ENCODE assay signal across 12 cellular contexts in the genomic region with DNA sequence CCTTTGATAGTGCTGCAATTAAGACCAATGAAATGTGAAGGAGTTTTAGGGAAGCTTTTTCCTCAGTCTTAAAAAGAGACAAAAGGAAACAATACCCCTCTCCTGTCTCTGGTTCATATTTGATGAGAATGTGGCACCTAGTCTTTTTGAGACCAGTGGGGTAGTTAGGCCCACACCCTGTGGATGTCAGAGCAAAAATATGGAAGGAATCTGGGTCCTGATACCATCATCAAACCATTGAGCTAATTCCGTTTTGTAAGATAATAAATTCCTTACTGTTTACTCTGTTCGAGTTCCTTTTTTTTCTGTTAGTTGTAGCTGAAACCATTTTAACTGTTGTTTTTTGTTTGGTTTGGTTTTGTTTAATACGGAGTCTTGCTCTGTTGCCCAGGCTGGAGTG. TPM values are rescaled to one million over a fixed set of nuclear protein-coding genes. Genes with fewer than 3 reads are reported as not detected.
DNase-seq lines count a peak whose midpoint lies in the region; ATAC-seq and TF ChIP-seq lines count a peak whose summit lies in the region.
"Had no signal": no experiment of that assay in that cellular context is flagged by ENCODE, and none has a peak within 500 bp of the region (broad histone marks: within the 10 kb centered on the region; RNA-seq: fewer than 3 reads in every experiment).

No MANE protein-coding gene starts in this region.

- in situ Hi-C loops in brain microvascular endothelial cell (cut with HindIII; ENCODE audit: low pct_ligation_motif_present, low sequenced_read_pairs), result no loop called here

- TF ChIP-seq CTCF in brain microvascular endothelial cell (IDR thresholded peaks at IDR 0.05; ENCODE audit: low read depth, low read length, missing control alignments) (no peak), osteoblast (IDR thresholded peaks at IDR 0.05; ENCODE audit: extremely low read depth, low read depth, low read length) (no peak), vagina (IDR thresholded peaks at IDR 0.05) (no peak)

- H3K27ac ChIP-seq in Karpas-422 (ENCODE audit: low read length), result peak overlapping the region; percentile 99
- H3K27ac ChIP-seq in brain microvascular endothelial cell, result peak overlapping the region; percentile 7
- peak overlapping the region; percentile 69 for H3K27ac ChIP-seq in osteoblast (ENCODE audit: low read depth, low read length)
- no peak overlapping the region for H3K27ac ChIP-seq in vagina
- H3K27ac ChIP-seq: 22Rv1, testis had no signal

- H3K27ac Mint-ChIP-seq in T-helper 2 cell treated with Interferon-gamma antibody and Interleukin-4, amounts not matched to agents 5 μg/mL and 100 μg/mL, for 36 hours, result peak overlapping the region; percentile 22

- no peaks in the 10 kb centered on the region for H3K27me3 Mint-ChIP-seq in T-helper 2 cell treated with Interferon-gamma antibody and Interleukin-4, amounts not matched to agents 5 μg/mL and 100 μg/mL, for 36 hours (ENCODE audit: low read depth)

- peaks cover 60% of the 10 kb centered on the region for H3K79me2 ChIP-seq in Karpas-422 (ENCODE audit: low read length)
- H3K79me2 ChIP-seq in osteoblast (ENCODE audit: insufficient read depth, low read length), result no peaks in the 10 kb centered on the region

- no peak for ATAC-seq in Right ventricle myocardium inferior
- ATAC-seq: heart left ventricle had no signal

- no peak for DNase-seq in T-helper 2 cell treated with Interferon-gamma antibody and Interleukin-4, amounts not matched to agents 5 μg/mL and 100 μg/mL, for 36 hours (ENCODE audit: low spot score)
- DNase-seq in T-helper 2 cell, result no peak
- no peak for DNase-seq in Karpas-422
- peak; percentile 48 for DNase-seq in brain microvascular endothelial cell
- DNase-seq in osteoblast (ENCODE audit: insufficient read length, low spot score, missing footprints), result peak; percentile 48
- no peak for DNase-seq in COLO668 (lab: John Stamatoyannopoulos, UW; ENCODE audit: unreplicated experiment)
- no peak for DNase-seq in vagina (ENCODE audit: extremely low spot score in 2 of 2)
- DNase-seq in Right ventricle myocardium inferior (ENCODE audit: missing footprints), result no peak
- DNase-seq: heart left ventricle, SHP77 treated with DMSO at 0.1 percent for 48 hours, testis had no signal

- no peak for TF ChIP-seq POLR2A in vagina (IDR thresholded peaks at IDR 0.05)

- H3K4me3 ChIP-seq in Karpas-422 (ENCODE audit: low read length), result no peak overlapping the region
- no peak overlapping the region for H3K4me3 ChIP-seq in brain microvascular endothelial cell (ENCODE audit: low read depth, low read length)
- H3K4me3 ChIP-seq in osteoblast (ENCODE audit: insufficient read depth, low read length), result no peak overlapping the region
- H3K4me3 ChIP-seq in vagina, result no peak overlapping the region
- H3K4me3 ChIP-seq: heart left ventricle, testis had no signal

- peaks cover 47% of the 10 kb centered on the region for H3K36me3 ChIP-seq in Karpas-422 (ENCODE audit: insufficient read depth, low read length)
- no peaks in the 10 kb centered on the region for H3K36me3 ChIP-seq in brain microvascular endothelial cell (replicated peaks)
- no peaks in the 10 kb centered on the region for H3K36me3 ChIP-seq in osteoblast (ENCODE audit: insufficient read depth, low read length)
- no peaks in the 10 kb centered on the region for H3K36me3 ChIP-seq in vagina
- H3K36me3 ChIP-seq: heart left ventricle had no signal

- H3K9ac ChIP-seq in Karpas-422 (ENCODE audit: low read length), result peak overlapping the region; percentile 48; the same call in 1 of the 2 replicates

- no peaks in the 10 kb centered on the region for H3K9me3 Mint-ChIP-seq in T-helper 2 cell treated with Interferon-gamma antibody and Interleukin-4, amounts not matched to agents 5 μg/mL and 100 μg/mL, for 36 hours

- peaks cover 82% of the 10 kb centered on the region for H3K4me1 Mint-ChIP-seq in T-helper 2 cell treated with Interferon-gamma antibody and Interleukin-4, amounts not matched to agents 5 μg/mL and 100 μg/mL, for 36 hours (ENCODE audit: low read depth)

- H3K27me3 ChIP-seq in Karpas-422 (ENCODE audit: low read length), result no peaks in the 10 kb centered on the region
- H3K27me3 ChIP-seq in brain microvascular endothelial cell (replicated peaks), result no peaks in the 10 kb centered on the region
- H3K27me3 ChIP-seq in osteoblast (ENCODE audit: insufficient read depth, low read length), result no peaks in the 10 kb centered on the region
- H3K27me3 ChIP-seq in vagina, result no peaks in the 10 kb centered on the region
- H3K27me3 ChIP-seq: heart left ventricle, testis had no signal

- H4K20me1 ChIP-seq in Karpas-422 (ENCODE audit: insufficient read depth, low read depth, low read length), result no peaks in the 10 kb centered on the region
- H4K20me1 ChIP-seq in osteoblast (ENCODE audit: insufficient read depth, low read length), result no peaks in the 10 kb centered on the region

- H3K9me2 ChIP-seq in Karpas-422 (replicated peaks; ENCODE audit: insufficient read depth, low read length), result no peaks in the 10 kb centered on the region

- peak overlapping the region; percentile 71 for H3K4me2 ChIP-seq in Karpas-422 (ENCODE audit: low read depth, low read length, poor library complexity, severe bottlenecking)
- no peak overlapping the region for H3K4me2 ChIP-seq in osteoblast (ENCODE audit: insufficient read depth, low read length)

- no peaks in the 10 kb centered on the region for H3K9me3 ChIP-seq in Karpas-422 (ENCODE audit: low read length)
- no peaks in the 10 kb centered on the region for H3K9me3 ChIP-seq in osteoblast (ENCODE audit: low read depth, low read length)
- no peaks in the 10 kb centered on the region for H3K9me3 ChIP-seq in vagina
- H3K9me3 ChIP-seq: heart left ventricle, testis had no signal

- H3K4me1 ChIP-seq in Karpas-422 (ENCODE audit: low read length), result peaks cover 100% of the 10 kb centered on the region
- H3K4me1 ChIP-seq in osteoblast (ENCODE audit: insufficient read depth, low read length), result peaks cover 50% of the 10 kb centered on the region
- no peaks in the 10 kb centered on the region for H3K4me1 ChIP-seq in vagina
- H3K4me1 ChIP-seq: testis had no signal

- H2AFZ ChIP-seq in Karpas-422 (ENCODE audit: low read length) (no peak overlapping the region), osteoblast (ENCODE audit: low read length) (peak overlapping the region; percentile 32)

- intact Hi-C loops in vagina (cut with DNase I), result no loop called here
- intact Hi-C loops in Right ventricle myocardium inferior (cut with DNase I), result no loop called here

- H3K4me3 Mint-ChIP-seq in T-helper 2 cell treated with Interferon-gamma antibody and Interleukin-4, amounts not matched to agents 5 μg/mL and 100 μg/mL, for 36 hours, result peak overlapping the region; percentile 61

- peaks cover 65% of the 10 kb centered on the region for H3K36me3 Mint-ChIP-seq in T-helper 2 cell treated with Interferon-gamma antibody and Interleukin-4, amounts not matched to agents 5 μg/mL and 100 μg/mL, for 36 hours (ENCODE audit: low read depth)

RNA-seq across cellular contexts. Expression of gene PTPRC, which starts 33.3 kb away (rescaled TPM):
- total RNA-seq in Karpas-422 (2014; rRNA removed; shearing (Covaris generic); ENCODE audit: low replicate concordance), result 367 and 812 TPM in 2 replicates
- under 0.01 and 1.1 TPM in 2 replicates for total RNA-seq in osteoblast
- total RNA-seq in vagina, result 33.4 TPM
- total RNA-seq in Right ventricle myocardium inferior, result 9.7 TPM

Comparison
In these comparisons a context has a peak if more than half of its experiments do, and no peak if none do; other contexts are left out.
1. DNase-seq: peak in brain microvascular endothelial cell (single experiment) and osteoblast (single experiment); none in T-helper 2 cell treated with Interferon-gamma antibody and Interleukin-4, amounts not matched to agents 5 μg/mL and 100 μg/mL, for 36 hours (single experiment), T-helper 2 cell (0 of 5), Karpas-422 (single experiment), COLO668 (single experiment), vagina (0 of 2) and Right ventricle myocardium inferior (single experiment).
2. RNA of gene PTPRC, which starts 33.3 kb away (total RNA-seq): 367 to 812 TPM in Karpas-422; 33.4 TPM in vagina (single experiment), 9.7 TPM in Right ventricle myocardium inferior (single experiment) and under 0.01 to 1.1 TPM in osteoblast; every median in the first group is over 10 times any median in the second.